In the genomic region with DNA sequence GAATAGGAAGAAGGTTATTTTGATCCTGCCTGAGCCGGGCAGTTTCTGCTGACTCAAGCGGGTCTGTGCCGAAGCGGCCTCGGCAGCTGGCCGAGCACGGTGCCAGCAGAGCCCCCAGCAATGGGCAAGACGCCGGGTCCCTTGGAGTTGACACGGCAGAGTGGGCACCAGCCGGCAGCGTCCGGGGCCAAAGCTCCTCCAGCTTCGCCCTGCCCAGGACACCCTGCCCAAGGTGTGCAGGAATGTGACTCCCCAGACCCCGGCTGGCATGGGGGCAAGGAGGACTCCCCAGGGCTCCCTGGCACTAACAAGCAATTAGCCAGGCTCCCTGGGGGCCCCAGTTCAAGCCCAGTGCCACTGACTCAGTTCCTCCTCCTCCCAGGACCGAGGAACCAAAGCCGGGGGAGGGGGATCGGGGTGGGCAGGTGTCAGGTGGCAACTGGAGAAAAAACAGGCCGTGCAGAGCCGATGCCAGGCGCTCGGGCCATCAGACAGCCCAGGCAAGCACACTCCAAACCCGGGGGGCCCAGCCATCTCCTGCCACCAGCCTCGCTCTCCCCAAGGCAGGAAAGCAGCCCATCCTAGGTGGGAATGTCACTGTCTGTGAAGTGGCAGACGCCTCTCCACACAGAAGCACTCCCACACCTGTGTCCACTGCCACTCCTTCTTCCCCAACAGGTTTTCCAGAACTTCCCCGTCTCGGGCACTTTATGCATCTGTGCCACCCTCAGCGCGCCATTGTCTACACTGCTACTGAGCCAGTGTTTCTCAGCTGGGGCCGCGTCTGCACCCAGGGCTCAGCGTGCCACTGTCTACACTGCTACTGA, we compare ENCODE assay signal across 16 cellular contexts. TPM values are rescaled to one million over a fixed set of nuclear protein-coding genes. Genes with fewer than 3 reads are reported as not detected.
DNase-seq lines count a peak whose midpoint lies in the region; ATAC-seq and TF ChIP-seq lines count a peak whose summit lies in the region.
"Had no signal": no experiment of that assay in that cellular context is flagged by ENCODE, and none has a peak within 500 bp of the region (broad histone marks: within the 10 kb centered on the region; RNA-seq: fewer than 3 reads in every experiment).

No MANE protein-coding gene starts in this region.

- H3K27ac Mint-ChIP-seq in stimulated activated naive CD8-positive, alpha-beta T cell treated with anti-CD3 and anti-CD28 coated beads, Interleukin-15, amount 100 ng/mL, for 72 hours: no peak overlapping the region
- H3K27ac Mint-ChIP-seq: CD8-positive, alpha-beta memory T cell; HFFc6 had no signal

- no peaks in the 10 kb centered on the region for H3K27me3 Mint-ChIP-seq in stimulated activated naive CD8-positive, alpha-beta T cell treated with anti-CD3 and anti-CD28 coated beads, Interleukin-15, amount 100 ng/mL, for 72 hours

- DNase-seq in stimulated activated naive CD8-positive, alpha-beta T cell treated with anti-CD3 and anti-CD28 coated beads, Interleukin-15, Interleukin-2, amounts not matched to agents 100 U/mL and 50 U/mL, for 24 hours: peak; percentile 1
- DNase-seq in stimulated activated naive CD8-positive, alpha-beta T cell treated with anti-CD3 and anti-CD28 coated beads, Interleukin-15, amount 100 ng/mL, for 72 hours: no peak
- DNase-seq in dorsolateral prefrontal cortex (peak; percentile 3 to 48 (median 30)), SHP77 (lab: John Stamatoyannopoulos, UW) (no peak), NCI-H526 treated with DMSO at 0.1 percent for 48 hours (lab: John Stamatoyannopoulos, UW) (no peak)
- DNase-seq in effector CD4-positive, alpha-beta T cell: no peak
- DNase-seq: activated naive CD4-positive, alpha-beta T cell treated with Interleukin-2 at 50 U/mL for 16 hours; dermis blood vessel endothelial cell; foreskin fibroblast; HFFc6; Kasumi-1; occipital lobe had no signal

- ATAC-seq in stimulated activated naive CD8-positive, alpha-beta T cell treated with anti-CD3 and anti-CD28 coated beads, Interleukin-15, Interleukin-2, amounts not matched to agents 100 U/mL and 50 U/mL, for 24 hours: no peak
- ATAC-seq in stimulated activated naive CD8-positive, alpha-beta T cell treated with anti-CD3 and anti-CD28 coated beads, Interleukin-15, amount 100 ng/mL, for 72 hours: no peak
- ATAC-seq in HG03045 (IDR thresholded peaks at IDR 0.05; ENCODE audit: unreplicated experiment): no peak

- TF ChIP-seq CTCF in dorsolateral prefrontal cortex (IDR thresholded peaks at IDR 0.05 in 54 of 56, conservative IDR thresholded peaks at IDR 0.05 in 2 of 56; ENCODE audit: low read depth in 1 of 56, partially characterized antibody in 56 of 56) (no peak), parathyroid adenoma (IDR thresholded peaks at IDR 0.05) (no peak)

- H3K4me2 ChIP-seq in parathyroid adenoma (ENCODE audit: low read length): peak overlapping the region; percentile 28

- H3K27me3 ChIP-seq in dorsolateral prefrontal cortex: no peaks in the 10 kb centered on the region
- H3K27me3 ChIP-seq in parathyroid adenoma (ENCODE audit: control insufficient read depth, insufficient read depth, low read length): no peaks in the 10 kb centered on the region

- no peaks in the 10 kb centered on the region for H3K36me3 ChIP-seq in parathyroid adenoma (ENCODE audit: control insufficient read depth, insufficient read depth, low read length)

- H3K27ac ChIP-seq in dorsolateral prefrontal cortex (peak overlapping the region in 30 of 59 donors; percentile 16 to 71 (median 48)), parathyroid adenoma (no peak overlapping the region)

- H3K4me1 Mint-ChIP-seq in stimulated activated naive CD8-positive, alpha-beta T cell treated with anti-CD3 and anti-CD28 coated beads, Interleukin-15, amount 100 ng/mL, for 72 hours: peaks cover 33% of the 10 kb centered on the region

- H3K4me3 ChIP-seq in dorsolateral prefrontal cortex (peak overlapping the region in 22 of 59 donors; percentile 1 to 39 (median 24)), parathyroid adenoma (ENCODE audit: low read depth, low read length) (no peak overlapping the region)

- H3K9me3 ChIP-seq in parathyroid adenoma (ENCODE audit: control insufficient read depth, low read length): no peaks in the 10 kb centered on the region

- H3K4me3 Mint-ChIP-seq in stimulated activated naive CD8-positive, alpha-beta T cell treated with anti-CD3 and anti-CD28 coated beads, Interleukin-15, amount 100 ng/mL, for 72 hours: no peak overlapping the region
- H3K4me3 Mint-ChIP-seq: CD8-positive, alpha-beta memory T cell; HFFc6 had no signal

- H2AFZ ChIP-seq in parathyroid adenoma: peak overlapping the region; percentile 11

- peaks cover 0 to 6% of the 10 kb centered on the region in 2 donors for H3K9me3 Mint-ChIP-seq in stimulated activated naive CD8-positive, alpha-beta T cell treated with anti-CD3 and anti-CD28 coated beads, Interleukin-15, amount 100 ng/mL, for 72 hours
- H3K9me3 Mint-ChIP-seq: CD8-positive, alpha-beta memory T cell; HFFc6 had no signal

- no peaks in the 10 kb centered on the region for H3K79me2 ChIP-seq in parathyroid adenoma

- peaks cover 5% of the 10 kb centered on the region for H3K4me1 ChIP-seq in parathyroid adenoma

- intact Hi-C loops in dorsolateral prefrontal cortex (cut with DNase I): no loop called here

- no peak overlapping the region for H3K9ac ChIP-seq in parathyroid adenoma

RNA-seq across cellular contexts. Expression of gene ZBP1, which starts 41.2 kb away (rescaled TPM):
- total RNA-seq in dorsolateral prefrontal cortex: 1 to 10 TPM in 11 of 120 experiments, under 1 TPM in 22, not detected in 87; 0.20 to 2.4 (median 0.79) TPM
- total RNA-seq: dermis blood vessel endothelial cell, HFFc6, occipital lobe, urinary bladder had no signal

RNA-seq across cellular contexts. Expression of gene PMEPA1, which starts 48.4 kb away (rescaled TPM):
- 10 to 100 TPM; 22.0 to 55.2 (median 36.7) TPM for total RNA-seq in dorsolateral prefrontal cortex

Comparison
In these comparisons a context has a peak if more than half of its experiments do, and no peak if none do; other contexts are left out.
1. DNase-seq: peak in stimulated activated naive CD8-positive, alpha-beta T cell treated with anti-CD3 and anti-CD28 coated beads, Interleukin-15, Interleukin-2, amounts not matched to agents 100 U/mL and 50 U/mL, for 24 hours (single experiment) and dorsolateral prefrontal cortex (10 of 10); none in stimulated activated naive CD8-positive, alpha-beta T cell treated with anti-CD3 and anti-CD28 coated beads, Interleukin-15, amount 100 ng/mL, for 72 hours (0 of 2), SHP77 (0 of 2), effector CD4-positive, alpha-beta T cell (single experiment) and NCI-H526 treated with DMSO at 0.1 percent for 48 hours (single experiment).